ENCODE assay signal across 15 cellular contexts in genomic region chr7:27611043-27611442, GRCh38. TPM values are rescaled to one million over a fixed set of nuclear protein-coding genes. Genes with fewer than 3 reads are reported as not detected.
DNase-seq lines count a peak whose midpoint lies in the region; ATAC-seq and TF ChIP-seq lines count a peak whose summit lies in the region.
"Had no signal": no experiment of that assay in that cellular context is flagged by ENCODE, and none has a peak within 500 bp of the region (broad histone marks: within the 10 kb centered on the region; RNA-seq: fewer than 3 reads in every experiment).

No MANE protein-coding gene starts in this region.

- H3K36me3 Mint-ChIP-seq in activated T-helper 1 cell treated with anti-CD3 and anti-CD28 coated beads, Interleukin-12 subunit alpha, Interleukin-12 subunit beta, Interleukin-2, Interleukin-4 antibody, amounts not matched to agents 30 ng/mL and 10 ng/mL and 1 ng/mL, durations not matched to agents 14 hours and 24 hours and 36 hours (ENCODE audit: low read depth), result no peaks in the 10 kb centered on the region

- H3K4me1 ChIP-seq in mucosa of descending colon (ENCODE audit: low read depth), result peaks cover 2% of the 10 kb centered on the region

- H3K36me3 ChIP-seq in mucosa of descending colon (ENCODE audit: low read depth), result no peaks in the 10 kb centered on the region

- H3K4me3 ChIP-seq in mucosa of descending colon, result no peak overlapping the region
- H3K4me3 ChIP-seq: coronary artery had no signal

- H3K27me3 Mint-ChIP-seq in activated T-helper 1 cell treated with anti-CD3 and anti-CD28 coated beads, Interleukin-12 subunit alpha, Interleukin-12 subunit beta, Interleukin-2, Interleukin-4 antibody, amounts not matched to agents 30 ng/mL and 10 ng/mL and 1 ng/mL, durations not matched to agents 14 hours and 24 hours and 36 hours (ENCODE audit: insufficient read depth), result peaks cover 2% of the 10 kb centered on the region
- H3K27me3 Mint-ChIP-seq: CD4-positive, alpha-beta T cell; naive B cell had no signal

- H3K9me3 ChIP-seq in mucosa of descending colon, result no peaks in the 10 kb centered on the region

- peaks cover 4% of the 10 kb centered on the region for H3K9me3 Mint-ChIP-seq in activated T-helper 1 cell treated with anti-CD3 and anti-CD28 coated beads, Interleukin-12 subunit alpha, Interleukin-12 subunit beta, Interleukin-2, Interleukin-4 antibody, amounts not matched to agents 30 ng/mL and 10 ng/mL and 1 ng/mL, durations not matched to agents 14 hours and 24 hours and 36 hours
- H3K9me3 Mint-ChIP-seq: CD4-positive, alpha-beta T cell had no signal

- no peaks in the 10 kb centered on the region for H3K4me1 Mint-ChIP-seq in activated T-helper 1 cell treated with anti-CD3 and anti-CD28 coated beads, Interleukin-12 subunit alpha, Interleukin-12 subunit beta, Interleukin-2, Interleukin-4 antibody, amounts not matched to agents 30 ng/mL and 10 ng/mL and 1 ng/mL, durations not matched to agents 14 hours and 24 hours and 36 hours (ENCODE audit: low read depth)
- H3K4me1 Mint-ChIP-seq: naive B cell had no signal

- intact Hi-C loops in mucosa of descending colon (cut with DNase I, micrococcal nuclease), result no loop called here
- intact Hi-C loops in activated T-helper 1 cell treated with anti-CD3 and anti-CD28 coated beads, Interleukin-12 subunit alpha, Interleukin-12 subunit beta, Interleukin-2, Interleukin-4 antibody, amounts not matched to agents 30 ng/mL and 10 ng/mL and 1 ng/mL, durations not matched to agents 14 hours and 24 hours and 36 hours (cut with micrococcal nuclease), result no loop called here

- TF ChIP-seq CTCF in mucosa of descending colon (IDR thresholded peaks at IDR 0.05), result no peak

- no peak overlapping the region for H3K27ac Mint-ChIP-seq in activated T-helper 1 cell treated with anti-CD3 and anti-CD28 coated beads, Interleukin-12 subunit alpha, Interleukin-12 subunit beta, Interleukin-2, Interleukin-4 antibody, amounts not matched to agents 30 ng/mL and 10 ng/mL and 1 ng/mL, durations not matched to agents 14 hours and 24 hours and 36 hours
- H3K27ac Mint-ChIP-seq: CD4-positive, alpha-beta T cell had no signal

- H3K4me3 Mint-ChIP-seq in activated T-helper 1 cell treated with anti-CD3 and anti-CD28 coated beads, Interleukin-12 subunit alpha, Interleukin-12 subunit beta, Interleukin-2, Interleukin-4 antibody, amounts not matched to agents 30 ng/mL and 10 ng/mL and 1 ng/mL, durations not matched to agents 14 hours and 24 hours and 36 hours, result no peak overlapping the region
- H3K4me3 Mint-ChIP-seq: CD4-positive, alpha-beta T cell; naive B cell had no signal

- DNase-seq in DMS153 treated with DMSO at 0.1 percent for 48 hours (lab: John Stamatoyannopoulos, UW; ENCODE audit: unreplicated experiment) (peak; percentile 74), NCI-H1105 treated with DMSO at 0.1 percent for 48 hours (lab: John Stamatoyannopoulos, UW) (peak; percentile 97), RPMI7951 (ENCODE audit: low read depth) (peak; percentile 33), left kidney (ENCODE audit: low read depth, low spot score) (peak; percentile 53), SK-N-DZ (ENCODE audit: low spot score) (no peak), mucosa of descending colon (no peak)
- no peak for DNase-seq in activated T-helper 1 cell treated with anti-CD3 and anti-CD28 coated beads, Interleukin-12 subunit alpha, Interleukin-12 subunit beta, Interleukin-2, Interleukin-4 antibody, amounts not matched to agents 30 ng/mL and 10 ng/mL and 1 ng/mL, durations not matched to agents 14 hours and 24 hours and 36 hours (ENCODE audit: low spot score)
- DNase-seq: activated CD4-positive, CD25-positive, alpha-beta regulatory T cell treated with anti-CD3 and anti-CD28 coated beads, Interleukin-2, amount 50 U/mL, for 72 hours; CD4-positive, alpha-beta T cell; naive B cell; right cardiac atrium; SW 1271 had no signal

- no peak for ATAC-seq in HG02885 (IDR thresholded peaks at IDR 0.05; ENCODE audit: poor library complexity, unreplicated experiment)
- ATAC-seq in mucosa of descending colon, result no peak
- ATAC-seq: HCT116, right cardiac atrium had no signal

RNA-seq across cellular contexts. Expression of gene HIBADH, which starts 51.6 kb away (rescaled TPM):
- total RNA-seq in RPMI7951 (2014; rRNA removed; shearing (Covaris generic)), result 80.4 and 86.2 TPM in 2 replicates
- 39.4 and 41.4 TPM in 2 replicates for polyA plus RNA-seq in SK-N-DZ (2014; cell fraction: cytosol; rRNA removed)
- polyA plus RNA-seq in SK-N-DZ (2014; cell fraction: nucleus; rRNA removed), result 32.9 and 36.4 TPM in 2 replicates
- 10 to 100 TPM; 26.2 to 49.2 (median 30.1) TPM for total RNA-seq in mucosa of descending colon
- 21.0 and 21.2 TPM in 2 replicates for total RNA-seq in activated T-helper 1 cell treated with anti-CD3 and anti-CD28 coated beads, Interleukin-12 subunit alpha, Interleukin-12 subunit beta, Interleukin-2, Interleukin-4 antibody, amounts not matched to agents 30 ng/mL and 10 ng/mL and 1 ng/mL, durations not matched to agents 14 hours and 24 hours and 36 hours

Comparison
In these comparisons a context has a peak if more than half of its experiments do, and no peak if none do; other contexts are left out.
1. DNase-seq: peak in DMS153 treated with DMSO at 0.1 percent for 48 hours (single experiment), NCI-H1105 treated with DMSO at 0.1 percent for 48 hours (single experiment), RPMI7951 (single experiment) and left kidney (single experiment); none in SK-N-DZ (single experiment), mucosa of descending colon (0 of 3) and activated T-helper 1 cell treated with anti-CD3 and anti-CD28 coated beads, Interleukin-12 subunit alpha, Interleukin-12 subunit beta, Interleukin-2, Interleukin-4 antibody, amounts not matched to agents 30 ng/mL and 10 ng/mL and 1 ng/mL, durations not matched to agents 14 hours and 24 hours and 36 hours (single experiment).